Comparison of ENCODE assay signal across 8 cellular contexts in the genomic region with DNA sequence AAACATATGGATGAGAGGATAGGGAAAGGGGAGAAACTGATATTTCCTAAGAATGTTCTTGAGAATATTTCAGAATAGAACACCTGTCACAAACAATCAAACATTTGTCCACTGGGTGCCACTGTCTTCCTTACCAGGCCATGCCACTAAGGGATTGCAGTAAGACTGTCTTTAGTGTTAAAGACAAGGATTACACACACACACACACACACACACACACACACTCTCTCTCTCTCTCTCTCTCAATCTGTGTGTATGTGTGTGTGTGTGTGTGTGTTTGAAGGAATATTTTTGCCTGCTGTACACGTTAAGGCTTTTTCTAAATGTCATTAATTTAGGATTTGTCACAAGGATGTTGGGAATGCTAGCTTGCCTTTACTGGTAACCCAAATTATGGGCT. TPM values are rescaled to one million over a fixed set of nuclear protein-coding genes. Genes with fewer than 3 reads are reported as not detected.
DNase-seq lines count a peak whose midpoint lies in the region; ATAC-seq, FAIRE-seq and TF ChIP-seq lines count a peak whose summit lies in the region.

No MANE protein-coding gene starts in this region.

- H3K4me3 Mint-ChIP-seq in stimulated activated memory B cell treated with anti-CD40 and anti-IgM and Interleukin-4, amounts not matched to agents 10 μg/mL and 1 μg/mL and 100 μg/mL, for 72 hours, result no peak overlapping the region

- in situ Hi-C loops in gastrocnemius medialis (cut with MboI; ENCODE audit: low sequenced_read_pairs in 4 of 4), result loop anchor here in 1 of 4 donors (5.0 kb wide), 1 partner anchor 445 kb away; no protein-coding TSS in a partner anchor

- no peaks in the 10 kb centered on the region for H3K27me3 ChIP-seq in gastrocnemius medialis

- TF ChIP-seq POLR2A in gastrocnemius medialis (IDR thresholded peaks at IDR 0.05), result no peak

- H3K9me3 ChIP-seq in gastrocnemius medialis, result no peaks in the 10 kb centered on the region

- H3K27ac ChIP-seq in VCaP (0 out of 2 replicates have a peak overlapping the region, but pooled peaks have one; percentile 68), gastrocnemius medialis (no peak overlapping the region)

- TF ChIP-seq CTCF in VCaP (conservative IDR thresholded peaks at IDR 0.05), result peak; percentile 88
- TF ChIP-seq CTCF in gastrocnemius medialis (IDR thresholded peaks at IDR 0.05 in 4 of 5, conservative IDR thresholded peaks at IDR 0.05 in 1 of 5), result peak in 4 of 5 experiments; percentile 35 to 54 (median 46)

- no peaks in the 10 kb centered on the region for H3K4me1 Mint-ChIP-seq in stimulated activated memory B cell treated with anti-CD40 and anti-IgM and Interleukin-4, amounts not matched to agents 10 μg/mL and 1 μg/mL and 100 μg/mL, for 72 hours

- H3K4me3 ChIP-seq in gastrocnemius medialis, result no peak overlapping the region

- FAIRE-seq in HTR-8/SVneo (lab: Jason Lieb, UNC), result no peak

- no peak overlapping the region for H3K27ac Mint-ChIP-seq in stimulated activated memory B cell treated with anti-CD40 and anti-IgM and Interleukin-4, amounts not matched to agents 10 μg/mL and 1 μg/mL and 100 μg/mL, for 72 hours

- H3K4me1 ChIP-seq in gastrocnemius medialis, result peaks cover 4 to 19% of the 10 kb centered on the region in 2 donors

- DNase-seq in SKM-1 treated with dmso at 0.1 percent for 144 hours (lab: John Stamatoyannopoulos, UW; ENCODE audit: unreplicated experiment), result peak; percentile 32
- DNase-seq in SKM-1 (lab: John Stamatoyannopoulos, UW; ENCODE audit: unreplicated experiment), result no peak
- peak; percentile 53 for DNase-seq in HTR-8/SVneo (ENCODE audit: insufficient read length, low spot score)
- peak in 29 of 42 donors; percentile 6 to 75 (median 33) for DNase-seq in head of caudate nucleus
- peak in 1 of 2 donors; percentile 25 for DNase-seq in gastrocnemius medialis

- no peaks in the 10 kb centered on the region for H3K36me3 Mint-ChIP-seq in stimulated activated memory B cell treated with anti-CD40 and anti-IgM and Interleukin-4, amounts not matched to agents 10 μg/mL and 1 μg/mL and 100 μg/mL, for 72 hours

- intact Hi-C loops in head of caudate nucleus (cut with DNase I), result no loop called here
- intact Hi-C loops in gastrocnemius medialis (cut with DNase I; ENCODE audit: low total_unique reads), result loop anchor here (5.0 kb wide), 1 partner anchor 445 kb away; no protein-coding TSS in a partner anchor

- H3K36me3 ChIP-seq in gastrocnemius medialis, result no peaks in the 10 kb centered on the region

- no peaks in the 10 kb centered on the region for H3K27me3 Mint-ChIP-seq in stimulated activated memory B cell treated with anti-CD40 and anti-IgM and Interleukin-4, amounts not matched to agents 10 μg/mL and 1 μg/mL and 100 μg/mL, for 72 hours

- no peaks in the 10 kb centered on the region for H3K9me3 Mint-ChIP-seq in stimulated activated memory B cell treated with anti-CD40 and anti-IgM and Interleukin-4, amounts not matched to agents 10 μg/mL and 1 μg/mL and 100 μg/mL, for 72 hours

- peak; percentile 83 for ATAC-seq in GM21390 (IDR thresholded peaks at IDR 0.05; ENCODE audit: unreplicated experiment)
- ATAC-seq in gastrocnemius medialis, result peak; percentile 90 to 93
- no peak for ATAC-seq in stimulated activated memory B cell treated with anti-CD40 and anti-IgM and Interleukin-4, amounts not matched to agents 10 μg/mL and 1 μg/mL and 100 μg/mL, for 72 hours

RNA-seq across cellular contexts. Expression of gene CCDC192, which starts 54.4 kb away (rescaled TPM):
- not detected for total RNA-seq in gastrocnemius medialis
